ENCODE assay signal across 17 cellular contexts in genomic region chr5:80632700-80633099, GRCh38. TPM values are rescaled to one million over a fixed set of nuclear protein-coding genes. Genes with fewer than 3 reads are reported as not detected.
DNase-seq lines count a peak whose midpoint lies in the region; TF ChIP-seq lines count a peak whose summit lies in the region.
"Had no signal": no experiment of that assay in that cellular context is flagged by ENCODE, and none has a peak within 500 bp of the region (broad histone marks: within the 10 kb centered on the region; RNA-seq: fewer than 3 reads in every experiment).

No MANE protein-coding gene starts in this region.

- H3K4me2 ChIP-seq in mammary epithelial cell (ENCODE audit: insufficient read depth, low read depth, low read length) (no peak overlapping the region), mesenchymal stem cell (ENCODE audit: low read length, poor library complexity, severe bottlenecking) (no peak overlapping the region)
- H3K4me2 ChIP-seq: A549 had no signal

- H3K9me3 ChIP-seq in mammary epithelial cell (replicated peaks; ENCODE audit: insufficient read depth, low read length) = no peaks in the 10 kb centered on the region
- H3K9me3 ChIP-seq in mesenchymal stem cell (ENCODE audit: control insufficient read depth, low read length) = no peaks in the 10 kb centered on the region
- no peaks in the 10 kb centered on the region for H3K9me3 ChIP-seq in uterus
- H3K9me3 ChIP-seq: A549, Caco-2 had no signal

- H3K4me3 ChIP-seq in mammary epithelial cell (replicated peaks in 1 of 3; ENCODE audit: insufficient read depth in 1 of 3, low read depth in 2 of 3, low read length in 3 of 3) (no peak overlapping the region), mesenchymal stem cell (ENCODE audit: insufficient read depth in 1 of 2, low read depth in 1 of 2, low read length in 2 of 2) (no peak overlapping the region), uterus (no peak overlapping the region)
- H3K4me3 ChIP-seq: A549 had no signal

- intact Hi-C loops in MCF 10A (cut with micrococcal nuclease) = no loop called here
- intact Hi-C loops in mammary epithelial cell (cut with micrococcal nuclease) = no loop called here
- intact Hi-C loops in uterus (cut with DNase I; ENCODE audit: low total_unique reads) = no loop called here

- POLR2A ChIA-PET in MCF 10A (lab: Yijun Ruan, JAX) = no interaction called here

- no peaks in the 10 kb centered on the region for H4K20me1 ChIP-seq in mammary epithelial cell (ENCODE audit: insufficient read depth, low read length)

- no peak overlapping the region for H2BK120ac ChIP-seq in mesenchymal stem cell (ENCODE audit: low read depth, low read length)

- TF ChIP-seq CTCF in MCF 10A (IDR thresholded peaks at IDR 0.05; ENCODE audit: unreplicated experiment) (no peak), mammary epithelial cell (conservative IDR thresholded peaks at IDR 0.05 in 1 of 2, IDR thresholded peaks at IDR 0.05 in 1 of 2; ENCODE audit: extremely low read depth in 1 of 2, insufficient read depth in 1 of 2, low read depth in 1 of 2, low read length in 2 of 2) (no peak), uterus (IDR thresholded peaks at IDR 0.05) (no peak)

- H3K79me1 ChIP-seq in mesenchymal stem cell (replicated peaks; ENCODE audit: low read length, poor library complexity, severe bottlenecking) = peaks cover 4% of the 10 kb centered on the region

- H3K36me3 Mint-ChIP-seq in MCF 10A (ENCODE audit: insufficient read depth, unreplicated experiment) = peaks cover 35% of the 10 kb centered on the region

- peak overlapping the region; percentile 29 for H3K27ac Mint-ChIP-seq in MCF 10A (ENCODE audit: low read depth, unreplicated experiment)
- H3K27ac Mint-ChIP-seq: CD4-positive, alpha-beta T cell; H9 had no signal

- no peak overlapping the region for H3K4ac ChIP-seq in mesenchymal stem cell (ENCODE audit: low read depth in 1 of 2, low read length in 2 of 2)

- dilution Hi-C loops in mammary epithelial cell (cut with HindIII; ENCODE audit: low sequenced_read_pairs) = no loop called here

- in situ Hi-C loops in mammary epithelial cell (cut with MboI; ENCODE audit: low sequenced_read_pairs in 2 of 2) = no loop called here

- H3K27me3 Mint-ChIP-seq in MCF 10A (ENCODE audit: insufficient read depth, unreplicated experiment) = no peaks in the 10 kb centered on the region
- H3K27me3 Mint-ChIP-seq: CD4-positive, alpha-beta T cell had no signal

- H3K36me3 ChIP-seq in mammary epithelial cell (ENCODE audit: insufficient read depth, low read length) = peaks cover 22% of the 10 kb centered on the region
- peaks cover 7 to 26% of the 10 kb centered on the region in 2 experiments for H3K36me3 ChIP-seq in mesenchymal stem cell (ENCODE audit: control insufficient read depth in 1 of 2, insufficient read depth in 2 of 2, low read depth in 1 of 2, low read length in 2 of 2)
- H3K36me3 ChIP-seq in uterus = no peaks in the 10 kb centered on the region

- WGBS in mammary epithelial cell (ENCODE audit: low coverage, missing lambda C conversion rate) = 95% methylated on average over 2 of the region's 2 CpGs
- no CpG with 5 or more reads among the region's 2 CpGs for WGBS in mesenchymal stem cell

- H3K9ac ChIP-seq in mammary epithelial cell (ENCODE audit: insufficient read depth, low read length) (no peak overlapping the region), mesenchymal stem cell (ENCODE audit: low read length) (no peak overlapping the region)

- no peak overlapping the region for H2BK15ac ChIP-seq in mesenchymal stem cell (ENCODE audit: low read depth, poor library complexity, severe bottlenecking)

- CTCF ChIA-PET in MCF 10A (lab: Yijun Ruan, JAX) = interaction anchor here (0.6 kb wide), 1 partner anchor 21 kb away, joined by 3 read pairs; no protein-coding TSS in a partner anchor
- CTCF ChIA-PET in mammary epithelial cell (lab: Charles Lee; ENCODE audit: low non-redundant PET) = no interaction called here

- H2AFZ ChIP-seq in mammary epithelial cell (ENCODE audit: low read depth, low read length) = no peak overlapping the region
- H2AFZ ChIP-seq in mesenchymal stem cell (ENCODE audit: low read depth, low read length) = no peak overlapping the region

- DNase-seq in MCF 10A (ENCODE audit: unreplicated experiment) = no peak
- no peak for DNase-seq in mammary epithelial cell
- DNase-seq in erythroblast (lab: John Stamatoyannopoulos, UW) = peak; percentile 10 to 43
- no peak for DNase-seq in mesenchymal stem cell
- DNase-seq in uterus = no peak
- no peak for DNase-seq in EL
- no peak for DNase-seq in mesenteric fat pad (ENCODE audit: low spot score)
- DNase-seq: AML-193; Caco-2; CD4-positive, alpha-beta T cell; DMS153; DMS79; GF-D8; H9 had no signal

- H3K4me1 ChIP-seq in mammary epithelial cell (ENCODE audit: insufficient read depth, low read length) = no peaks in the 10 kb centered on the region
- no peaks in the 10 kb centered on the region for H3K4me1 ChIP-seq in mesenchymal stem cell (ENCODE audit: control insufficient read depth, insufficient read depth, low read depth, low read length)
- H3K4me1 ChIP-seq in uterus = no peaks in the 10 kb centered on the region
- H3K4me1 ChIP-seq: A549, Caco-2 had no signal

- no peaks in the 10 kb centered on the region for H3K9me3 Mint-ChIP-seq in MCF 10A (ENCODE audit: unreplicated experiment)
- H3K9me3 Mint-ChIP-seq: CD4-positive, alpha-beta T cell; H9 had no signal

- BruUV-seq in MCF 10A (replicated peaks; lab: Mats Ljungman, UMichigan) (no TSS peak), mammary epithelial cell (replicated peaks; lab: Mats Ljungman, UMichigan) (no TSS peak)

- no peak overlapping the region for H4K8ac ChIP-seq in mesenchymal stem cell (ENCODE audit: low read length)

- no peak overlapping the region for H4K91ac ChIP-seq in mesenchymal stem cell (ENCODE audit: low read length)

- H2AK5ac ChIP-seq in mesenchymal stem cell (ENCODE audit: low read length, severe bottlenecking) = no peak overlapping the region

- H3K79me2 ChIP-seq in mammary epithelial cell (ENCODE audit: insufficient read depth, low read length) = no peaks in the 10 kb centered on the region

- TF ChIP-seq POLR2A in erythroblast (IDR thresholded peaks at IDR 0.05; ENCODE audit: low read length) = no peak
- no peak for TF ChIP-seq POLR2A in uterus (IDR thresholded peaks at IDR 0.05)

- no peak overlapping the region for H3K14ac ChIP-seq in mesenchymal stem cell (ENCODE audit: low read length in 2 of 2)

- no peak overlapping the region for H3K27ac ChIP-seq in mammary epithelial cell (ENCODE audit: insufficient read depth, low read depth, low read length)
- no peak overlapping the region for H3K27ac ChIP-seq in mesenchymal stem cell (ENCODE audit: low read length, poor library complexity, severe bottlenecking)
- H3K27ac ChIP-seq in uterus = no peak overlapping the region
- H3K27ac ChIP-seq: 22Rv1, A549, C4-2B had no signal

- no peak overlapping the region for H2BK12ac ChIP-seq in mesenchymal stem cell (ENCODE audit: low read length in 2 of 2)

- H3K23ac ChIP-seq in mesenchymal stem cell (ENCODE audit: low read length in 2 of 2) = no peak overlapping the region

- no peak overlapping the region for H3K4me3 Mint-ChIP-seq in MCF 10A (ENCODE audit: unreplicated experiment)
- H3K4me3 Mint-ChIP-seq: CD4-positive, alpha-beta T cell; H9 had no signal

- H3K18ac ChIP-seq in mesenchymal stem cell (ENCODE audit: low read depth in 1 of 2, low read length in 2 of 2) = no peak overlapping the region

- H3K27me3 ChIP-seq in mammary epithelial cell (ENCODE audit: insufficient read depth, low read length) = no peaks in the 10 kb centered on the region
- no peaks in the 10 kb centered on the region for H3K27me3 ChIP-seq in mesenchymal stem cell (ENCODE audit: control insufficient read depth in 1 of 2, insufficient read depth in 1 of 2, low read length in 2 of 2)
- H3K27me3 ChIP-seq in uterus = no peaks in the 10 kb centered on the region

- H3K4me1 Mint-ChIP-seq in MCF 10A (ENCODE audit: insufficient read depth, unreplicated experiment) = no peaks in the 10 kb centered on the region
- H3K4me1 Mint-ChIP-seq: H9 had no signal

- peak overlapping the region; percentile 73 for H2BK5ac ChIP-seq in mesenchymal stem cell (ENCODE audit: low read depth, low read length, poor library complexity, severe bottlenecking)

RNA-seq across cellular contexts. Expression of gene MSH3, which starts 21.8 kb away (rescaled TPM):
- total RNA-seq in MCF 10A (2022) (17.5 and 21.9 TPM in 2 replicates), mammary epithelial cell (10 to 100 TPM; 20.0 TPM), uterus (10 to 100 TPM in 3 of 4 donors, 1 to 10 TPM in 1; 6.4 to 34.3 (median 16.3) TPM), mesenteric fat pad (16.3 TPM)
- 6.9 TPM for polyA plus RNA-seq in mammary epithelial cell
- polyA minus RNA-seq in mammary epithelial cell = 2.3 TPM
- 9.4 TPM for polyA plus RNA-seq in mesenchymal stem cell (2013, experiment 1 of 2)
- polyA plus RNA-seq in mesenchymal stem cell (2013, experiment 2 of 2) = 9.3 TPM

RNA-seq across cellular contexts. Expression of gene DHFR, which starts 22.1 kb away (rescaled TPM):
- total RNA-seq in MCF 10A (2022) = 6.3 and 13.0 TPM in 2 replicates
- total RNA-seq in mammary epithelial cell = 10 to 100 TPM in 1 of 2 donors, 1 to 10 TPM in 1; 6.2 to 30.0 TPM
- polyA plus RNA-seq in mammary epithelial cell = 31.7 TPM
- polyA minus RNA-seq in mammary epithelial cell = 9.1 TPM
- 16.2 TPM for polyA plus RNA-seq in mesenchymal stem cell (2013, experiment 1 of 2)
- 18.2 TPM for polyA plus RNA-seq in mesenchymal stem cell (2013, experiment 2 of 2)
- 10 to 100 TPM in 1 of 4 donors, 1 to 10 TPM in 3; 1.8 to 39.6 (median 4.7) TPM for total RNA-seq in uterus
- 8.9 TPM for total RNA-seq in mesenteric fat pad

Comparison
In these comparisons a context has a peak if more than half of its experiments do, and no peak if none do; other contexts are left out.
1. DNase-seq: peak in erythroblast (2 of 2); none in MCF 10A (single experiment), mammary epithelial cell (single experiment), mesenchymal stem cell (single experiment), uterus (0 of 2), EL (single experiment) and mesenteric fat pad (single experiment).